Comparison of ENCODE assay signal across 18 cellular contexts in genomic region chr1:97581614-97582051, GRCh38.
DNase-seq lines count a peak whose midpoint lies in the region; ATAC-seq and TF ChIP-seq lines count a peak whose summit lies in the region.
"Had no signal": no experiment of that assay in that cellular context is flagged by ENCODE, and none has a peak within 500 bp of the region (broad histone marks: within the 10 kb centered on the region; RNA-seq: fewer than 3 reads in every experiment).

No MANE protein-coding gene starts in this region.

- H3K27ac Mint-ChIP-seq in activated naive CD8-positive, alpha-beta T cell treated with anti-CD3 and anti-CD28 coated beads, Interleukin-2, amount 50 U/mL, for 24 hours = no peak overlapping the region
- H3K27ac Mint-ChIP-seq: activated naive CD4-positive, alpha-beta T cell treated with anti-CD3 and anti-CD28 coated beads, Interleukin-2, amount 50 U/mL, for 24 hours; memory B cell; stimulated activated memory B cell treated with anti-CD40 and anti-IgM and Interleukin-4, amounts not matched to agents 10 μg/mL and 1 μg/mL and 100 μg/mL, for 72 hours had no signal

- WGBS in testis, 2 donors = 86 to 93% methylated on average over 2 of the region's 2 CpGs

- H3K4me1 ChIP-seq in NT2/D1 (ENCODE audit: insufficient read depth, insufficient read length) = no peaks in the 10 kb centered on the region
- no peaks in the 10 kb centered on the region for H3K4me1 ChIP-seq in testis
- H3K4me1 ChIP-seq: HAP-1, sigmoid colon had no signal

- H3K27me3 Mint-ChIP-seq in activated naive CD8-positive, alpha-beta T cell treated with anti-CD3 and anti-CD28 coated beads, Interleukin-2, amount 50 U/mL, for 24 hours = no peaks in the 10 kb centered on the region
- H3K27me3 Mint-ChIP-seq: activated naive CD4-positive, alpha-beta T cell treated with anti-CD3 and anti-CD28 coated beads, Interleukin-2, amount 50 U/mL, for 24 hours; central memory CD8-positive, alpha-beta T cell; memory B cell; stimulated activated memory B cell treated with anti-CD40 and anti-IgM and Interleukin-4, amounts not matched to agents 10 μg/mL and 1 μg/mL and 100 μg/mL, for 72 hours had no signal

- no peaks in the 10 kb centered on the region for H3K9me3 Mint-ChIP-seq in activated naive CD8-positive, alpha-beta T cell treated with anti-CD3 and anti-CD28 coated beads, Interleukin-2, amount 50 U/mL, for 24 hours
- H3K9me3 Mint-ChIP-seq: activated naive CD4-positive, alpha-beta T cell treated with anti-CD3 and anti-CD28 coated beads, Interleukin-2, amount 50 U/mL, for 24 hours; central memory CD8-positive, alpha-beta T cell; memory B cell had no signal

- intact Hi-C loops in testis (cut with DNase I; ENCODE audit: low total_unique reads) = no loop called here

- DNase-seq in GM04503 (ENCODE audit: low read depth) (peak; percentile 31), NT2/D1 (ENCODE audit: low read depth, low spot score) (peak; percentile 27), epithelial cell of prostate (ENCODE audit: low read depth, low spot score) (no peak), myocyte (ENCODE audit: low read depth) (peak; percentile 11), testis (no peak)
- no peak for DNase-seq in activated CD4-positive, alpha-beta T cell treated with anti-CD3 and anti-CD28 coated beads, Interleukin-2, amount 50 U/mL, for 4 hours
- DNase-seq in activated naive CD8-positive, alpha-beta T cell treated with anti-CD3 and anti-CD28 coated beads, Interleukin-2, amount 50 U/mL, for 24 hours = no peak
- DNase-seq: hippocampal formation, sigmoid colon, SK-N-SH had no signal

- H3K36me3 ChIP-seq in NT2/D1 (ENCODE audit: insufficient read depth, insufficient read length, low read length) (no peaks in the 10 kb centered on the region), testis (ENCODE audit: low read depth, missing control alignments) (no peaks in the 10 kb centered on the region)
- H3K36me3 ChIP-seq: HAP-1 had no signal

- H3K36me3 Mint-ChIP-seq in activated naive CD8-positive, alpha-beta T cell treated with anti-CD3 and anti-CD28 coated beads, Interleukin-2, amount 50 U/mL, for 24 hours (ENCODE audit: low read depth) = peaks cover 13% of the 10 kb centered on the region
- H3K36me3 Mint-ChIP-seq: memory B cell had no signal

- no peak for ATAC-seq in activated naive CD8-positive, alpha-beta T cell treated with anti-CD3 and anti-CD28 coated beads, Interleukin-2, amount 50 U/mL, for 24 hours
- ATAC-seq in GM21576 (IDR thresholded peaks at IDR 0.05; ENCODE audit: unreplicated experiment) = no peak
- ATAC-seq: stimulated activated memory B cell treated with anti-CD40 and anti-IgM and Interleukin-4, amounts not matched to agents 10 μg/mL and 1 μg/mL and 100 μg/mL, for 72 hours had no signal

- H3K27me3 ChIP-seq in NT2/D1 (ENCODE audit: insufficient read depth, insufficient read length) (no peaks in the 10 kb centered on the region), testis (no peaks in the 10 kb centered on the region)
- H3K27me3 ChIP-seq: sigmoid colon had no signal

- no peak for TF ChIP-seq CTCF in testis (IDR thresholded peaks at IDR 0.05)

- no peak for TF ChIP-seq POLR2A in testis (IDR thresholded peaks at IDR 0.05)

- peak overlapping the region; percentile 44 for H3K27ac ChIP-seq in epithelial cell of prostate
- no peak overlapping the region for H3K27ac ChIP-seq in testis
- H3K27ac ChIP-seq: C4-2B, sigmoid colon, VCaP had no signal

- H3K4me3 ChIP-seq in NT2/D1 (ENCODE audit: insufficient read length, low read depth) (no peak overlapping the region), testis (no peak overlapping the region)
- H3K4me3 ChIP-seq: HAP-1, sigmoid colon had no signal

- no peaks in the 10 kb centered on the region for H3K9me3 ChIP-seq in NT2/D1 (ENCODE audit: insufficient read depth, low read length)
- H3K9me3 ChIP-seq in testis = no peaks in the 10 kb centered on the region
- H3K9me3 ChIP-seq: HAP-1, sigmoid colon, SK-N-SH had no signal

- H3K4me1 Mint-ChIP-seq in activated naive CD8-positive, alpha-beta T cell treated with anti-CD3 and anti-CD28 coated beads, Interleukin-2, amount 50 U/mL, for 24 hours = no peaks in the 10 kb centered on the region
- H3K4me1 Mint-ChIP-seq: activated naive CD4-positive, alpha-beta T cell treated with anti-CD3 and anti-CD28 coated beads, Interleukin-2, amount 50 U/mL, for 24 hours; central memory CD8-positive, alpha-beta T cell; memory B cell; stimulated activated memory B cell treated with anti-CD40 and anti-IgM and Interleukin-4, amounts not matched to agents 10 μg/mL and 1 μg/mL and 100 μg/mL, for 72 hours had no signal

- no peak overlapping the region for H3K9ac ChIP-seq in NT2/D1 (ENCODE audit: insufficient read length, low read depth)
- H3K9ac ChIP-seq: SK-N-SH had no signal

- no peak overlapping the region for H3K4me3 Mint-ChIP-seq in activated naive CD8-positive, alpha-beta T cell treated with anti-CD3 and anti-CD28 coated beads, Interleukin-2, amount 50 U/mL, for 24 hours
- H3K4me3 Mint-ChIP-seq: activated naive CD4-positive, alpha-beta T cell treated with anti-CD3 and anti-CD28 coated beads, Interleukin-2, amount 50 U/mL, for 24 hours; central memory CD8-positive, alpha-beta T cell; memory B cell; stimulated activated memory B cell treated with anti-CD40 and anti-IgM and Interleukin-4, amounts not matched to agents 10 μg/mL and 1 μg/mL and 100 μg/mL, for 72 hours had no signal

Comparison
In these comparisons a context has a peak if more than half of its experiments do, and no peak if none do; other contexts are left out.
1. DNase-seq: peak in GM04503 (single experiment), NT2/D1 (single experiment) and myocyte (single experiment); none in epithelial cell of prostate (single experiment), activated CD4-positive, alpha-beta T cell treated with anti-CD3 and anti-CD28 coated beads, Interleukin-2, amount 50 U/mL, for 4 hours (0 of 2), activated naive CD8-positive, alpha-beta T cell treated with anti-CD3 and anti-CD28 coated beads, Interleukin-2, amount 50 U/mL, for 24 hours (single experiment) and testis (single experiment).